ENCODE assay signal across 27 cellular contexts in the genomic region with DNA sequence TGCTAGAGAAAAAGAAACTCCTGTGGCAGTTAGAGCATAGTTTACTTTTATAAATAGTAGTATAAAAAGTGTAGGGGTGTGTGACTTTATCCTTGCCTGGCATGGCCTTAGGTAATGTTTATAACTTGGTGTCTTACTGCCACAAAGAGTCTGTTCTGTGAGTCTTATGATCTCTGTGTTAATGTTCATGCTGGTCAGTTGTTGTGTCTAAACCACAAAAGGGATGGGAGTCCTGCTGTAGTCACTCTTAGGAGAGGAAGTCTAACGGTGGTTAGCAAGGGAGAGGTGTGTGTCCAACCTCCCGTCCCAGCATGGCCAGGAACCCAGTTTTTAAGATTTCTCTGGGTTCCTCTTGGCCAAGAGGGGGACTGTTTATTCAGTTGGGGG. TPM values are rescaled to one million over a fixed set of nuclear protein-coding genes. Genes with fewer than 3 reads are reported as not detected.
"Had no signal": no experiment of that assay in that cellular context is flagged by ENCODE, and none has a peak within 500 bp of the region (broad histone marks: within the 10 kb centered on the region; RNA-seq: fewer than 3 reads in every experiment).

No MANE protein-coding gene starts in this region.

- H3K4me3 ChIP-seq: adrenal gland, ascending aorta, esophagus muscularis mucosa, thoracic aorta, vagina had no signal

- H3K27ac ChIP-seq: adrenal gland, ascending aorta, brain microvascular endothelial cell, esophagus muscularis mucosa, thoracic aorta, vagina had no signal

- ATAC-seq: activated CD8-positive, alpha-beta memory T cell treated with anti-CD3 and anti-CD28 coated beads, Interleukin-2, amount 10 ng/mL, durations not matched to agents 7 days and 5 days; activated naive CD4-positive, alpha-beta T cell treated with anti-CD3 and anti-CD28 coated beads, Interleukin-2, amount 50 U/mL, for 72 hours; left ventricle myocardium superior; naive thymus-derived CD8-positive, alpha-beta T cell had no signal

- H3K36me3 ChIP-seq: adrenal gland, ascending aorta, brain microvascular endothelial cell, esophagus muscularis mucosa, thoracic aorta, vagina had no signal

- H3K4me3 Mint-ChIP-seq: activated T-helper 1 cell treated with anti-CD3 and anti-CD28 coated beads, Interleukin-12 subunit alpha, Interleukin-12 subunit beta, Interleukin-2, Interleukin-4 antibody, amounts not matched to agents 30 ng/mL and 10 ng/mL and 1 ng/mL, durations not matched to agents 14 hours and 24 hours and 36 hours; mesothelial cell of epicardium; type B pancreatic cell had no signal

- H3K27me3 ChIP-seq: adrenal gland, ascending aorta, brain microvascular endothelial cell, vagina had no signal

- H3K4me1 ChIP-seq: adrenal gland, ascending aorta, esophagus muscularis mucosa, vagina had no signal

- H3K9me3 Mint-ChIP-seq: activated T-helper 1 cell treated with anti-CD3 and anti-CD28 coated beads, Interleukin-12 subunit alpha, Interleukin-12 subunit beta, Interleukin-2, Interleukin-4 antibody, amounts not matched to agents 30 ng/mL and 10 ng/mL and 1 ng/mL, durations not matched to agents 14 hours and 24 hours and 36 hours; type B pancreatic cell had no signal

- H3K9me3 ChIP-seq: adrenal gland, ascending aorta, thoracic aorta, vagina had no signal

- DNase-seq: activated CD4-positive, alpha-beta T cell treated with anti-CD3 and anti-CD28 coated beads for 4 hours; activated CD4-positive, alpha-beta T cell treated with anti-CD3 and anti-CD28 coated beads, Interleukin-2, amount 50 U/mL, for 48 hours; activated CD4-positive, CD25-positive, alpha-beta regulatory T cell; activated CD8-positive, alpha-beta memory T cell treated with anti-CD3 and anti-CD28 coated beads, Interleukin-2, amount 10 ng/mL, durations not matched to agents 7 days and 5 days; activated gamma-delta T cell treated with Interleukin-2 at 50 U/mL for 16 hours; adrenal gland; brain microvascular endothelial cell; central memory CD4-positive, alpha-beta T cell; effector memory CD4-positive, alpha-beta T cell; hippocampal formation; kidney glomerular epithelial cell; left ventricle myocardium superior; mammary epithelial cell; naive thymus-derived CD8-positive, alpha-beta T cell; stimulated activated CD4-positive, alpha-beta T cell treated with anti-CD3 and anti-CD28 coated beads, Interleukin-4, amount 100 ng/mL, for 1 hour; stimulated activated naive CD4-positive, alpha-beta T cell treated with Interleukin-2 at 50 U/mL for 16 hours; T1000 had no signal

- H3K27ac Mint-ChIP-seq: activated CD8-positive, alpha-beta memory T cell treated with anti-CD3 and anti-CD28 coated beads, Interleukin-2, amount 10 ng/mL, durations not matched to agents 7 days and 5 days; activated naive CD4-positive, alpha-beta T cell treated with anti-CD3 and anti-CD28 coated beads, Interleukin-2, amount 50 U/mL, for 72 hours; activated T-helper 1 cell treated with anti-CD3 and anti-CD28 coated beads, Interleukin-12 subunit alpha, Interleukin-12 subunit beta, Interleukin-2, Interleukin-4 antibody, amounts not matched to agents 30 ng/mL and 10 ng/mL and 1 ng/mL, durations not matched to agents 14 hours and 24 hours and 36 hours; mesothelial cell of epicardium; type B pancreatic cell had no signal

- H3K36me3 Mint-ChIP-seq: activated CD8-positive, alpha-beta memory T cell treated with anti-CD3 and anti-CD28 coated beads, Interleukin-2, amount 10 ng/mL, durations not matched to agents 7 days and 5 days; type B pancreatic cell had no signal

- H3K4me1 Mint-ChIP-seq: activated CD8-positive, alpha-beta memory T cell treated with anti-CD3 and anti-CD28 coated beads, Interleukin-2, amount 10 ng/mL, durations not matched to agents 7 days and 5 days; mesothelial cell of epicardium; naive thymus-derived CD8-positive, alpha-beta T cell had no signal

RNA-seq across cellular contexts. Expression of a gene that starts 28.2 kb away (rescaled TPM):
- total RNA-seq: activated CD8-positive, alpha-beta memory T cell treated with anti-CD3 and anti-CD28 coated beads, Interleukin-2, amount 10 ng/mL, durations not matched to agents 7 days and 5 days; activated naive CD4-positive, alpha-beta T cell treated with anti-CD3 and anti-CD28 coated beads, Interleukin-2, amount 50 U/mL, for 72 hours; activated T-helper 1 cell treated with anti-CD3 and anti-CD28 coated beads, Interleukin-12 subunit alpha, Interleukin-12 subunit beta, Interleukin-2, Interleukin-4 antibody, amounts not matched to agents 30 ng/mL and 10 ng/mL and 1 ng/mL, durations not matched to agents 14 hours and 24 hours and 36 hours; ascending aorta; left ventricle myocardium superior; naive thymus-derived CD8-positive, alpha-beta T cell; osteoblast; renal cortical epithelial cell had no signal
